Comparison of ENCODE assay signal across 1 cellular context in genomic region chr10:112631501-112632410, GRCh38.
TF ChIP-seq lines count a peak whose summit lies in the region.

No MANE protein-coding gene starts in this region.

TF ChIP-seq in HepG2, 621 proteins besides CTCF, POLR2A, EP300 and RAD21 (continued from another document and continues in another):
- TF ChIP-seq TEAD2 (CRISPR knock-in tag; IDR thresholded peaks at IDR 0.05) (no peak), ZNF619 (CRISPR knock-in tag; IDR thresholded peaks at IDR 0.05) (no peak), REST (IDR thresholded peaks at IDR 0.05; ENCODE audit: borderline replicate concordance in 1 of 2, low read depth in 1 of 2, low read length in 2 of 2) (no peak; a peak in 1 of 4 replicates), AHR (CRISPR knock-in tag; IDR thresholded peaks at IDR 0.05) (no peak), STAT6 (CRISPR knock-in tag; IDR thresholded peaks at IDR 0.05; ENCODE audit: borderline replicate concordance) (no peak), SRF (IDR thresholded peaks at IDR 0.05; ENCODE audit: low read depth, low read length) (peak; percentile 88), RBM22 (optimal IDR thresholded peaks at IDR 0.05; ENCODE audit: low read length) (no peak), ZBTB38 (CRISPR knock-in tag; IDR thresholded peaks at IDR 0.05) (no peak), PAWR (CRISPR knock-in tag; IDR thresholded peaks at IDR 0.05; ENCODE audit: borderline replicate concordance) (no peak), ZHX1 (CRISPR knock-in tag; IDR thresholded peaks at IDR 0.05; ENCODE audit: low read depth) (no peak), ZNF512 (CRISPR knock-in tag; IDR thresholded peaks at IDR 0.05) (no peak), ZFP90 (CRISPR knock-in tag; IDR thresholded peaks at IDR 0.05; ENCODE audit: borderline replicate concordance) (no peak), ZNF510 (CRISPR knock-in tag; IDR thresholded peaks at IDR 0.05; ENCODE audit: low read depth) (no peak), ZNF670 (CRISPR knock-in tag; IDR thresholded peaks at IDR 0.05; ENCODE audit: borderline replicate concordance) (peak; percentile 69; the same call in 1 of the 2 replicates), ZNF605 (CRISPR knock-in tag; IDR thresholded peaks at IDR 0.05) (peak; percentile 54; the same call in 1 of the 2 replicates), ERF (CRISPR knock-in tag; IDR thresholded peaks at IDR 0.05) (peak; percentile 87), SOX13 (IDR thresholded peaks at IDR 0.05) (peak; percentile 88; the same call in 1 of the 2 replicates), SOX13 (CRISPR knock-in tag; conservative IDR thresholded peaks at IDR 0.05 in 1 of 2, IDR thresholded peaks at IDR 0.05 in 1 of 2) (peak in 1 of 2 experiments; percentile 97; a peak in 2 of 4 replicates), SIX4 (CRISPR knock-in tag; IDR thresholded peaks at IDR 0.05) (0 out of 2 replicates have a peak, but pooled peaks have one; percentile 12), ZNF350 (CRISPR knock-in tag; IDR thresholded peaks at IDR 0.05; ENCODE audit: borderline replicate concordance, low read depth) (no peak), ZC3H4 (CRISPR knock-in tag; IDR thresholded peaks at IDR 0.05; ENCODE audit: borderline replicate concordance) (no peak), ATAD3A (CRISPR knock-in tag; IDR thresholded peaks at IDR 0.05) (no peak), NR2F2 (IDR thresholded peaks at IDR 0.05; ENCODE audit: borderline replicate concordance, low read depth) (peak; percentile 59), ZNF883 (CRISPR knock-in tag; IDR thresholded peaks at IDR 0.05; ENCODE audit: not compliant biosample characterization) (no peak), UBTF (CRISPR knock-in tag; IDR thresholded peaks at IDR 0.05) (no peak), ZNF101 (CRISPR knock-in tag; IDR thresholded peaks at IDR 0.05; ENCODE audit: borderline replicate concordance, low read depth) (no peak), GZF1 (CRISPR knock-in tag; IDR thresholded peaks at IDR 0.05) (no peak), U2AF1 (optimal IDR thresholded peaks at IDR 0.05; ENCODE audit: low read depth, low read length) (no peak), KDM4B (CRISPR knock-in tag; IDR thresholded peaks at IDR 0.05) (no peak; the same call in 1 of the 2 replicates), MEF2D (CRISPR knock-in tag; IDR thresholded peaks at IDR 0.05) (peak; percentile 80), ZNF20 (CRISPR knock-in tag; IDR thresholded peaks at IDR 0.05) (no peak), RBM39 (IDR thresholded peaks at IDR 0.05; ENCODE audit: low read depth, low read length, poor library complexity, severe bottlenecking) (no peak), ATF3 (CRISPR knock-in tag; IDR thresholded peaks at IDR 0.05) (peak; percentile 81), HDAC2 (CRISPR knock-in tag; IDR thresholded peaks at IDR 0.05) (peak; percentile 87), HMGXB4 (CRISPR knock-in tag; IDR thresholded peaks at IDR 0.05; ENCODE audit: borderline replicate concordance in 1 of 2, low read depth in 1 of 2) (no peak; a peak in 1 of 4 replicates), ZNF317 (CRISPR knock-in tag; IDR thresholded peaks at IDR 0.05) (peak; percentile 63; the same call in 1 of the 2 replicates), MXD4 (CRISPR knock-in tag; IDR thresholded peaks at IDR 0.05) (peak; percentile 49; the same call in 1 of the 2 replicates), CENPBD1 (CRISPR knock-in tag; IDR thresholded peaks at IDR 0.05; ENCODE audit: borderline replicate concordance, low read depth) (no peak), ZNF335 (CRISPR knock-in tag; IDR thresholded peaks at IDR 0.05) (0 out of 2 replicates have a peak, but pooled peaks have one; percentile 23), BRF2 (CRISPR knock-in tag; IDR thresholded peaks at IDR 0.05) (no peak), ZIK1 (CRISPR knock-in tag; IDR thresholded peaks at IDR 0.05; ENCODE audit: borderline replicate concordance, low read depth) (no peak), ZGPAT (CRISPR knock-in tag; IDR thresholded peaks at IDR 0.05) (peak; percentile 94), LBX2 (CRISPR knock-in tag; IDR thresholded peaks at IDR 0.05; ENCODE audit: borderline replicate concordance) (no peak), ZNF788 (CRISPR knock-in tag; IDR thresholded peaks at IDR 0.05; ENCODE audit: borderline replicate concordance) (no peak), NR2F6 (IDR thresholded peaks at IDR 0.05) (peak; percentile 84), NR2F6 (CRISPR knock-in tag; IDR thresholded peaks at IDR 0.05) (peak; percentile 82), ARNT (IDR thresholded peaks at IDR 0.05) (no peak)
